Comparison of ENCODE assay signal across 8 cellular contexts in genomic region chr22:38696606-38697005, GRCh38. TPM values are rescaled to one million over a fixed set of nuclear protein-coding genes. Genes with fewer than 3 reads are reported as not detected.
DNase-seq lines count a peak whose midpoint lies in the region; ATAC-seq, FAIRE-seq and TF ChIP-seq lines count a peak whose summit lies in the region.

No MANE protein-coding gene starts in this region.

- CTCF ChIA-PET in activated CD4-positive, alpha-beta memory T cell treated with anti-CD3 and anti-CD28 coated beads for 36 hours (lab: Charles Lee): interaction anchor here (1.4 to 4.4 kb wide), 2 partner anchors 14 to 69 kb away, joined by 4 to 40 read pairs; partner anchors contain the start of gene TOMM22

- H3K9me3 Mint-ChIP-seq in activated CD4-positive, alpha-beta memory T cell treated with anti-CD3 and anti-CD28 coated beads for 36 hours: no peaks in the 10 kb centered on the region

- DNase-seq in heart right ventricle (peak in 1 of 2 donors; percentile 39), left ventricle myocardium superior (no peak), fibroblast of pulmonary artery (ENCODE audit: low read depth) (peak; percentile 89), small intestine (peak; percentile 70), mucosa of gallbladder (ENCODE audit: low spot score) (no peak), occipital lobe (lab: John Stamatoyannopoulos, UW) (no peak)
- peak; percentile 70 for DNase-seq in activated CD4-positive, alpha-beta memory T cell treated with anti-CD3 and anti-CD28 coated beads for 36 hours

- peak overlapping the region; percentile 92 for H3K4me3 Mint-ChIP-seq in activated CD4-positive, alpha-beta memory T cell treated with anti-CD3 and anti-CD28 coated beads for 36 hours

- no peak for TF ChIP-seq CTCF in heart right ventricle (IDR thresholded peaks at IDR 0.05)
- TF ChIP-seq CTCF in fibroblast of pulmonary artery (IDR thresholded peaks at IDR 0.05; ENCODE audit: low read length, missing control alignments): no peak

- H3K36me3 ChIP-seq in heart right ventricle: peaks cover 0 to 34% (median 0%) of the 10 kb centered on the region in 9 donors
- no peaks in the 10 kb centered on the region for H3K36me3 ChIP-seq in small intestine (ENCODE audit: control insufficient read depth in 2 of 2, insufficient read depth in 2 of 2, low read length in 2 of 2)

- no peak for FAIRE-seq in small intestine (lab: Jason Lieb, UNC)

- POLR2A ChIA-PET in activated CD4-positive, alpha-beta memory T cell treated with anti-CD3 and anti-CD28 coated beads for 36 hours (lab: Charles Lee): interaction anchor here (0.9 to 3.1 kb wide), 3 partner anchors 9 to 60 kb away, joined by 3 to 13 read pairs (median 7); partner anchors contain the start of genes GTPBP1 and TOMM22

- H3K27ac ChIP-seq in heart right ventricle (peak overlapping the region; percentile 9 to 99 (median 80)), small intestine (ENCODE audit: low read depth in 1 of 2, low read length in 1 of 2) (peak overlapping the region; percentile 91 to 99)

- H3K27me3 ChIP-seq in heart right ventricle: no peaks in the 10 kb centered on the region
- H3K27me3 ChIP-seq in small intestine (ENCODE audit: control insufficient read depth in 2 of 2, insufficient read depth in 2 of 2, low read length in 2 of 2): no peaks in the 10 kb centered on the region

- peak in 4 of 8 donors; percentile 28 to 58 (median 35) for ATAC-seq in heart right ventricle
- no peak for ATAC-seq in left ventricle myocardium superior
- no peak for ATAC-seq in HG03460 (IDR thresholded peaks at IDR 0.05; ENCODE audit: unreplicated experiment)

- H3K4me3 ChIP-seq in heart right ventricle (peak overlapping the region in 2 of 10 donors; percentile 75 to 89), fibroblast of pulmonary artery (replicated peaks; ENCODE audit: low read depth, low read length) (peak overlapping the region; percentile 81), small intestine (ENCODE audit: low read depth in 1 of 2, low read length in 2 of 2) (peak overlapping the region in 1 of 2 donors; percentile 7)

- peaks cover 27 to 75% (median 49%) of the 10 kb centered on the region in 9 donors for H3K4me1 ChIP-seq in heart right ventricle
- peaks cover 12 to 16% of the 10 kb centered on the region in 2 donors for H3K4me1 ChIP-seq in small intestine (ENCODE audit: control insufficient read depth in 2 of 2, insufficient read depth in 1 of 2, low read depth in 1 of 2, low read length in 1 of 2)

- intact Hi-C loops in heart right ventricle (cut with DNase I): no loop called here
- intact Hi-C loops in left ventricle myocardium superior (cut with micrococcal nuclease): no loop called here
- intact Hi-C loops in activated CD4-positive, alpha-beta memory T cell treated with anti-CD3 and anti-CD28 coated beads for 36 hours (cut with micrococcal nuclease): loop anchor here (1.0 kb wide), 1 partner anchor 15 kb away; the partner anchor contains the start of gene TOMM22

- H3K4me1 Mint-ChIP-seq in activated CD4-positive, alpha-beta memory T cell treated with anti-CD3 and anti-CD28 coated beads for 36 hours (ENCODE audit: low read depth): peaks cover 59% of the 10 kb centered on the region

- 43 to 65% methylated on average over 1 of the region's 1 CpG for WGBS in heart right ventricle, 2 donors
- WGBS in small intestine, 3 donors: 35 to 55% (median 36%) methylated on average over 1 of the region's 1 CpG

- H3K27me3 Mint-ChIP-seq in activated CD4-positive, alpha-beta memory T cell treated with anti-CD3 and anti-CD28 coated beads for 36 hours: peaks cover 1% of the 10 kb centered on the region

- H3K9me3 ChIP-seq in heart right ventricle (no peaks in the 10 kb centered on the region), small intestine (ENCODE audit: control insufficient read depth, low read depth) (no peaks in the 10 kb centered on the region)

- peak overlapping the region; percentile 98 for H3K27ac Mint-ChIP-seq in activated CD4-positive, alpha-beta memory T cell treated with anti-CD3 and anti-CD28 coated beads for 36 hours

- H3K36me3 Mint-ChIP-seq in activated CD4-positive, alpha-beta memory T cell treated with anti-CD3 and anti-CD28 coated beads for 36 hours: peaks cover 47% of the 10 kb centered on the region

RNA-seq across cellular contexts. Expression of gene JOSD1, which starts 4.1 kb away (rescaled TPM):
- 10 to 100 TPM; 13.7 to 37.3 (median 21.8) TPM for total RNA-seq in heart right ventricle
- polyA plus RNA-seq in heart right ventricle: 10 to 100 TPM in 1 of 2 donors, 1 to 10 TPM in 1; 9.6 to 24.2 TPM
- 17.8 TPM for total RNA-seq in left ventricle myocardium superior
- total RNA-seq in activated CD4-positive, alpha-beta memory T cell treated with anti-CD3 and anti-CD28 coated beads for 36 hours: 10 to 100 TPM; 71.8 to 78.4 TPM
- polyA plus RNA-seq in small intestine: 10 to 100 TPM; 34.6 to 73.5 (median 39.4) TPM
- total RNA-seq in mucosa of gallbladder: 75.4 TPM
- total RNA-seq in occipital lobe: 66.1 TPM

RNA-seq across cellular contexts. Expression of gene GTPBP1, which starts 9.1 kb away (rescaled TPM):
- total RNA-seq in heart right ventricle: 10 to 100 TPM; 23.0 to 53.2 (median 34.2) TPM
- polyA plus RNA-seq in heart right ventricle: 10 to 100 TPM; 13.5 to 18.4 TPM
- 36.5 TPM for total RNA-seq in left ventricle myocardium superior
- 10 to 100 TPM; 95.4 to 98.1 TPM for total RNA-seq in activated CD4-positive, alpha-beta memory T cell treated with anti-CD3 and anti-CD28 coated beads for 36 hours
- 10 to 100 TPM; 13.0 to 25.8 (median 22.2) TPM for polyA plus RNA-seq in small intestine
- total RNA-seq in mucosa of gallbladder: 67.1 TPM
- total RNA-seq in occipital lobe: 32.1 TPM

RNA-seq across cellular contexts. Expression of gene TOMM22, which starts 14.8 kb away (rescaled TPM):
- 10 to 100 TPM; 55.7 to 86.2 (median 72.2) TPM for total RNA-seq in heart right ventricle
- 10 to 100 TPM; 23.0 to 40.7 TPM for polyA plus RNA-seq in heart right ventricle
- total RNA-seq in left ventricle myocardium superior: 65.5 TPM
- 100 to 1,000 TPM; 122 to 128 TPM for total RNA-seq in activated CD4-positive, alpha-beta memory T cell treated with anti-CD3 and anti-CD28 coated beads for 36 hours
- polyA plus RNA-seq in small intestine: 10 to 100 TPM; 42.5 to 59.9 (median 44.0) TPM
- total RNA-seq in mucosa of gallbladder: 52.7 TPM
- total RNA-seq in occipital lobe: 54.7 TPM

RNA-seq across cellular contexts. Expression of gene CBY1, which starts 40.2 kb away (rescaled TPM):
- total RNA-seq in heart right ventricle (10 to 100 TPM; 33.8 to 51.0 (median 40.5) TPM), left ventricle myocardium superior (32.6 TPM), mucosa of gallbladder (43.2 TPM), occipital lobe (16.5 TPM)
- polyA plus RNA-seq in heart right ventricle (10 to 100 TPM; 41.6 to 74.7 TPM), small intestine (10 to 100 TPM; 17.3 to 36.2 (median 27.5) TPM)
- total RNA-seq in activated CD4-positive, alpha-beta memory T cell treated with anti-CD3 and anti-CD28 coated beads for 36 hours: 10 to 100 TPM in 1 of 2 experiments, 1 to 10 TPM in 1; 9.8 to 14.6 TPM

RNA-seq across cellular contexts. Expression of gene FAM227A, which starts 40.4 kb away (rescaled TPM):
- total RNA-seq in heart right ventricle: under 1 TPM; 0.11 to 0.97 (median 0.46) TPM
- polyA plus RNA-seq in heart right ventricle: under 1 TPM; 0.19 to 0.66 TPM
- 0.20 TPM for total RNA-seq in left ventricle myocardium superior
- total RNA-seq in activated CD4-positive, alpha-beta memory T cell treated with anti-CD3 and anti-CD28 coated beads for 36 hours: under 1 TPM; 0.36 to 0.88 TPM
- under 1 TPM in 1 of 3 donors, not detected in 2; 0.36 TPM for polyA plus RNA-seq in small intestine
- 5.1 TPM for total RNA-seq in mucosa of gallbladder
- total RNA-seq in occipital lobe: 3.7 TPM

Comparison
In these comparisons a context has a peak if more than half of its experiments do, and no peak if none do; other contexts are left out.
1. DNase-seq: peak in activated CD4-positive, alpha-beta memory T cell treated with anti-CD3 and anti-CD28 coated beads for 36 hours (single experiment), fibroblast of pulmonary artery (single experiment) and small intestine (single experiment); none in left ventricle myocardium superior (single experiment), mucosa of gallbladder (single experiment) and occipital lobe (single experiment).